In the genomic region with DNA sequence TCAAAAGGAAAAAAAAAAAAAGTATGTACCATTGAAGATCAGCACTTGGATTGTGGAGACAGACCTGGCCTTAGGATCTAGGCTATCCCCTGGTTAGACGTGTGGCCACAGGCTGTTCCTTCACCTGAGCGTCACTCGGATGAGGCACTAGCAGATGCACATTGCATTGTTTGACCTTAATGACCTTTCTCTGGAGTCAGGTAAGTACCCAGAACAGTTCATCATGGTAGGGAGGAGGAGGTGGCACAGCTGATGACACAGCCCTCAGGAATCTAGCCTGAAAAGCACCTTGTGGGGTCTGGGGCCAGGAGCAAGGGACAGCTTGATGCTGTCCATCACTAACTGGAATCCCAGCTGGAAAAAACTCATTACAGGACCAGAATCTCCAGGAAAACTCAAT, we compare ENCODE assay signal across 26 cellular contexts. TPM values are rescaled to one million over a fixed set of nuclear protein-coding genes. Genes with fewer than 3 reads are reported as not detected.
DNase-seq lines count a peak whose midpoint lies in the region; ATAC-seq, FAIRE-seq and TF ChIP-seq lines count a peak whose summit lies in the region.
"Had no signal": no experiment of that assay in that cellular context is flagged by ENCODE, and none has a peak within 500 bp of the region (broad histone marks: within the 10 kb centered on the region; RNA-seq: fewer than 3 reads in every experiment).

No MANE protein-coding gene starts in this region.

- H3K79me1 ChIP-seq in mesendoderm (ENCODE audit: low read length): no peaks in the 10 kb centered on the region

- no peak overlapping the region for H3K27ac ChIP-seq in CD4-positive, alpha-beta T cell (ENCODE audit: low read depth, low read length)
- H3K27ac ChIP-seq in HCT116 (ENCODE audit: low read depth, low read length) (no peak overlapping the region), astrocyte (ENCODE audit: low read depth, low read length) (no peak overlapping the region), mesendoderm (ENCODE audit: low read depth, low read length) (no peak overlapping the region), thyroid gland (no peak overlapping the region)
- H3K27ac ChIP-seq: epithelial cell of prostate, WERI-Rb-1 had no signal

- intact Hi-C loops in CD4-positive, alpha-beta T cell (cut with DNase I, micrococcal nuclease): no loop called here
- intact Hi-C loops in HCT116 (cut with micrococcal nuclease) (no loop called here), thyroid gland (cut with DNase I) (no loop called here)

- H3K4me2 ChIP-seq in HCT116 (ENCODE audit: low read length) (no peak overlapping the region), astrocyte (ENCODE audit: low read length) (no peak overlapping the region), mesendoderm (ENCODE audit: low read length) (no peak overlapping the region)

- H4K5ac ChIP-seq in mesendoderm (ENCODE audit: low read length): no peak overlapping the region

- POLR2A ChIA-PET in CD4-positive, alpha-beta T cell (lab: Charles Lee): interaction anchor here (0.7 kb wide), 1 partner anchor 41 kb away, joined by 3 read pairs; no protein-coding TSS in a partner anchor
- POLR2A ChIA-PET in HCT116 (lab: Charles Lee): no interaction called here

- peaks cover 10% of the 10 kb centered on the region for H3K4me1 Mint-ChIP-seq in CD4-positive, alpha-beta T cell (ENCODE audit: low read depth)
- peaks cover 15% of the 10 kb centered on the region for H3K4me1 Mint-ChIP-seq in astrocyte (ENCODE audit: low read depth, unreplicated experiment)
- H3K4me1 Mint-ChIP-seq: memory B cell had no signal

- ATAC-seq in CD4-positive, alpha-beta T cell (ENCODE audit: poor library complexity): no peak
- peak; percentile 35; the same call in 1 of the 2 replicates for ATAC-seq in HCT116
- no peak for ATAC-seq in GM21381 (IDR thresholded peaks at IDR 0.05; ENCODE audit: unreplicated experiment)
- ATAC-seq: left cardiac atrium had no signal

- H3K9ac ChIP-seq in HCT116 (ENCODE audit: low read length): no peak overlapping the region
- no peak overlapping the region for H3K9ac ChIP-seq in astrocyte (ENCODE audit: low read length)
- no peak overlapping the region for H3K9ac ChIP-seq in mesendoderm (ENCODE audit: low read length)

- no peak overlapping the region for H3K18ac ChIP-seq in mesendoderm (ENCODE audit: low read length)

- no peaks in the 10 kb centered on the region for H3K9me3 Mint-ChIP-seq in CD4-positive, alpha-beta T cell
- peaks cover 4% of the 10 kb centered on the region for H3K9me3 Mint-ChIP-seq in astrocyte (ENCODE audit: unreplicated experiment)
- H3K9me3 Mint-ChIP-seq: memory B cell had no signal

- H3K9me2 ChIP-seq in HCT116 (ENCODE audit: insufficient read depth): no peaks in the 10 kb centered on the region

- peaks cover 72% of the 10 kb centered on the region for H3K36me3 Mint-ChIP-seq in CD4-positive, alpha-beta T cell (ENCODE audit: low read depth)
- H3K36me3 Mint-ChIP-seq in astrocyte (ENCODE audit: low read depth, unreplicated experiment): peaks cover 40% of the 10 kb centered on the region

- H4K8ac ChIP-seq in mesendoderm (ENCODE audit: low read depth, low read length): no peak overlapping the region

- H3K36me3 ChIP-seq in HCT116 (ENCODE audit: control insufficient read depth in 1 of 2, insufficient read depth in 2 of 2, low read length in 2 of 2): peaks cover 24 to 32% of the 10 kb centered on the region in 2 experiments; a peak in 3 of 4 replicates
- peaks cover 26% of the 10 kb centered on the region for H3K36me3 ChIP-seq in astrocyte (ENCODE audit: insufficient read depth, low read length)
- H3K36me3 ChIP-seq in mesendoderm (ENCODE audit: control insufficient read depth, insufficient read depth, low read length): peaks cover 3% of the 10 kb centered on the region
- H3K36me3 ChIP-seq in thyroid gland: peaks cover 23 to 33% of the 10 kb centered on the region in 2 donors

- no peak overlapping the region for H2AK5ac ChIP-seq in mesendoderm (ENCODE audit: low read length)

- H2BK120ac ChIP-seq in mesendoderm (ENCODE audit: low read depth, low read length): no peak overlapping the region

- no peaks in the 10 kb centered on the region for H4K20me1 ChIP-seq in HCT116 (ENCODE audit: insufficient read depth)
- H4K20me1 ChIP-seq in astrocyte (ENCODE audit: insufficient read depth, low read length): peaks cover 7% of the 10 kb centered on the region

- H2BK15ac ChIP-seq in mesendoderm (replicated peaks; ENCODE audit: low read depth): no peak overlapping the region

- H3K27me3 Mint-ChIP-seq in CD4-positive, alpha-beta T cell: no peaks in the 10 kb centered on the region
- H3K27me3 Mint-ChIP-seq in astrocyte (ENCODE audit: low read depth, unreplicated experiment): no peaks in the 10 kb centered on the region
- H3K27me3 Mint-ChIP-seq: memory B cell had no signal

- no peak overlapping the region for H2AFZ ChIP-seq in HCT116 (ENCODE audit: low read depth, low read length, poor library complexity, severe bottlenecking)
- H2AFZ ChIP-seq in astrocyte (ENCODE audit: low read depth, low read length): no peak overlapping the region

- no CpG with 5 or more reads among the region's 3 CpGs for WGBS in mesendoderm (ENCODE audit: extremely low coverage, insufficient coverage, low lambda C conversion rate)
- WGBS in thyroid gland, 2 donors: 97 to 98% methylated on average over 3 of the region's 3 CpGs

- H3K27ac Mint-ChIP-seq in CD4-positive, alpha-beta T cell: peak overlapping the region; percentile 36
- H3K27ac Mint-ChIP-seq in astrocyte (ENCODE audit: unreplicated experiment): peak overlapping the region; percentile 47
- H3K27ac Mint-ChIP-seq: memory B cell had no signal

- no peak overlapping the region for H2BK5ac ChIP-seq in mesendoderm (ENCODE audit: low read length)

- DNase-seq in CD4-positive, alpha-beta T cell: no peak
- DNase-seq in HCT116 (ENCODE audit: low read depth, low spot score) (no peak), astrocyte (ENCODE audit: low read depth) (no peak), mesendoderm (peak; percentile 32), thyroid gland (no peak), COLO668 (lab: John Stamatoyannopoulos, UW; ENCODE audit: unreplicated experiment) (no peak)
- DNase-seq: activated CD4-positive, alpha-beta T cell treated with anti-CD3 and anti-CD28 coated beads, Interleukin-2, amount 50 U/mL, for 4 hours; activated gamma-delta T cell; C1 segment of cervical spinal cord; central memory CD4-positive, alpha-beta T cell; left cardiac atrium; MG63; NCI-H1417; NCI-H2081; retina; stimulated activated CD4-positive, alpha-beta T cell treated with anti-CD3 and anti-CD28 coated beads, Interleukin-4, amount 100 ng/mL, for 1 hour; stimulated activated naive CD4-positive, alpha-beta T cell treated with Interleukin-2 at 50 U/mL for 16 hours; T-helper 9 cell; testis; WERI-Rb-1 had no signal

- TF ChIP-seq RAD21 in HCT116 (IDR thresholded peaks at IDR 0.05; ENCODE audit: low read depth): no peak

- CTCF ChIA-PET in CD4-positive, alpha-beta T cell (lab: Charles Lee): no interaction called here
- CTCF ChIA-PET in HCT116 (lab: Charles Lee): no interaction called here

- no peaks in the 10 kb centered on the region for H3K27me3 ChIP-seq in CD4-positive, alpha-beta T cell (ENCODE audit: control insufficient read depth, insufficient read depth, low read length)
- H3K27me3 ChIP-seq in HCT116 (ENCODE audit: insufficient read depth, low read length) (no peaks in the 10 kb centered on the region), astrocyte (ENCODE audit: insufficient read depth, low read length) (no peaks in the 10 kb centered on the region), mesendoderm (ENCODE audit: insufficient read depth, low read length, poor library complexity) (no peaks in the 10 kb centered on the region), thyroid gland (no peaks in the 10 kb centered on the region)
- H3K27me3 ChIP-seq: dorsolateral prefrontal cortex, MG63, testis had no signal

- H3K4me3 Mint-ChIP-seq in CD4-positive, alpha-beta T cell: no peak overlapping the region
- H3K4me3 Mint-ChIP-seq in astrocyte (ENCODE audit: unreplicated experiment): no peak overlapping the region
- H3K4me3 Mint-ChIP-seq: memory B cell had no signal

- H3K4me1 ChIP-seq in HCT116 (ENCODE audit: control insufficient read depth in 1 of 2, insufficient read depth in 2 of 2, low read length in 2 of 2): no peaks in the 10 kb centered on the region
- no peaks in the 10 kb centered on the region for H3K4me1 ChIP-seq in astrocyte (ENCODE audit: insufficient read depth, low read length)
- H3K4me1 ChIP-seq in mesendoderm (ENCODE audit: control insufficient read depth, low read depth, low read length): no peaks in the 10 kb centered on the region
- H3K4me1 ChIP-seq in thyroid gland: no peaks in the 10 kb centered on the region

- H3K4me3 ChIP-seq in HCT116 (replicated peaks in 1 of 2; ENCODE audit: low read depth in 1 of 2, low read length in 2 of 2) (no peak overlapping the region), astrocyte (ENCODE audit: insufficient read depth, low read depth, low read length) (no peak overlapping the region), mesendoderm (ENCODE audit: low read length) (no peak overlapping the region), thyroid gland (replicated peaks in 1 of 3) (no peak overlapping the region)
- H3K4me3 ChIP-seq: dorsolateral prefrontal cortex, MG63, testis had no signal

- TF ChIP-seq CTCF in CD4-positive, alpha-beta T cell (IDR thresholded peaks at IDR 0.05): no peak
- TF ChIP-seq CTCF in HCT116 (IDR thresholded peaks at IDR 0.05 in 2 of 3, conservative IDR thresholded peaks at IDR 0.05 in 1 of 3; ENCODE audit: borderline replicate concordance in 1 of 3, insufficient read depth in 1 of 3, low read depth in 2 of 3, low read length in 2 of 3): no peak
- TF ChIP-seq CTCF in astrocyte (IDR thresholded peaks at IDR 0.05; ENCODE audit: insufficient read depth, low read depth, low read length): no peak
- no peak for TF ChIP-seq CTCF in thyroid gland (IDR thresholded peaks at IDR 0.05)

- BruUV-seq in HCT116 (replicated peaks; lab: Mats Ljungman, UMichigan): no TSS peak

- RAD21 ChIA-PET in HCT116 (lab: Charles Lee; ENCODE audit: low non-redundant PET in 1 of 2, low total read pairs in 2 of 2, uncharacterized antibody in 2 of 2, unreplicated experiment in 2 of 2): no interaction called here

- H3K79me2 ChIP-seq in HCT116 (ENCODE audit: insufficient read depth, low read length) (no peaks in the 10 kb centered on the region), astrocyte (ENCODE audit: insufficient read depth, low read length) (no peaks in the 10 kb centered on the region), mesendoderm (ENCODE audit: control insufficient read depth, insufficient read depth, low read length) (no peaks in the 10 kb centered on the region)

- no peak overlapping the region for H3K56ac ChIP-seq in mesendoderm (ENCODE audit: low read length)

- H3K23ac ChIP-seq in mesendoderm (ENCODE audit: low read length): no peak overlapping the region

- H3K4ac ChIP-seq in mesendoderm (ENCODE audit: low read depth, low read length): no peak overlapping the region

- TF ChIP-seq POLR2A in HCT116 (IDR thresholded peaks at IDR 0.05; ENCODE audit: borderline replicate concordance, extremely low read depth, insufficient read depth, insufficient read length): no peak
- TF ChIP-seq POLR2A in thyroid gland (IDR thresholded peaks at IDR 0.05): no peak

- H3K9me3 ChIP-seq in CD4-positive, alpha-beta T cell (ENCODE audit: control insufficient read depth, low read length): no peaks in the 10 kb centered on the region
- no peaks in the 10 kb centered on the region for H3K9me3 ChIP-seq in HCT116 (ENCODE audit: control insufficient read depth in 1 of 2, insufficient read depth in 1 of 2, low read depth in 1 of 2, low read length in 2 of 2)
- no peaks in the 10 kb centered on the region for H3K9me3 ChIP-seq in astrocyte (ENCODE audit: insufficient read depth, low read depth, low read length)
- H3K9me3 ChIP-seq in thyroid gland: no peaks in the 10 kb centered on the region
- H3K9me3 ChIP-seq: MG63, testis had no signal

- no peak for FAIRE-seq in astrocyte (lab: Jason Lieb, UNC)

RNA-seq across cellular contexts. Expression of gene NECAP2, which starts 21.2 kb away (rescaled TPM):
- total RNA-seq in CD4-positive, alpha-beta T cell: 10 to 100 TPM; 65.8 to 66.0 TPM
- 35.5 TPM for total RNA-seq in HCT116 (2021; ENCODE audit: unreplicated experiment)
- polyA plus RNA-seq in HCT116 (2012): 26.1 and 29.5 TPM in 2 replicates
- total RNA-seq in astrocyte: 78.2 and 80.9 TPM in 2 replicates
- 32.6 TPM for polyA plus RNA-seq in mesendoderm (2013, experiment 1 of 2)
- polyA plus RNA-seq in mesendoderm (2013, experiment 2 of 2): 29.9 TPM
- total RNA-seq in thyroid gland: 10 to 100 TPM; 43.8 to 56.8 (median 48.6) TPM

RNA-seq across cellular contexts. Expression of gene SPATA21, which starts 24.5 kb away (rescaled TPM):
- total RNA-seq in CD4-positive, alpha-beta T cell: not detected
- not detected for total RNA-seq in HCT116 (2021; ENCODE audit: unreplicated experiment)
- not detected in 2 replicates for polyA plus RNA-seq in HCT116 (2012)
- total RNA-seq in astrocyte: not detected in 2 replicates
- polyA plus RNA-seq in mesendoderm (2013, experiment 1 of 2): 0.07 TPM
- polyA plus RNA-seq in mesendoderm (2013, experiment 2 of 2): 0.07 TPM
- total RNA-seq in thyroid gland: not detected
- total RNA-seq: aorta, left cardiac atrium, osteoblast had no signal

RNA-seq across cellular contexts. Expression of gene RNU1-1, which starts 52.4 kb away (rescaled TPM):
- total RNA-seq in CD4-positive, alpha-beta T cell: 1,000 to 10,000 TPM; 4,982 to 5,937 TPM
- total RNA-seq in HCT116 (2021; ENCODE audit: unreplicated experiment): 1,685 TPM
- 8.8 and 29.6 TPM in 2 replicates for polyA plus RNA-seq in HCT116 (2012)
- 1,356 and 1,553 TPM in 2 replicates for total RNA-seq in astrocyte
- polyA plus RNA-seq in mesendoderm (2013, experiment 1 of 2): not detected
- polyA plus RNA-seq in mesendoderm (2013, experiment 2 of 2): not detected
- total RNA-seq in thyroid gland: under 1 TPM; under 0.01 TPM
- total RNA-seq: osteoblast had no signal
- polyA plus RNA-seq: aorta had no signal

Comparison
In these comparisons a context has a peak if more than half of its experiments do, and no peak if none do; other contexts are left out.
1. RNA of gene RNU1-1, which starts 52.4 kb away (total RNA-seq): 4,982 to 5,937 TPM in CD4-positive, alpha-beta T cell, 1,685 TPM in HCT116 (single experiment) and 1,356 to 1,553 TPM in astrocyte; under 0.01 TPM in thyroid gland; every median in the first group is over 1,000 times any median in the second.